ENCODE assay signal across 1 cellular context in the genomic region with DNA sequence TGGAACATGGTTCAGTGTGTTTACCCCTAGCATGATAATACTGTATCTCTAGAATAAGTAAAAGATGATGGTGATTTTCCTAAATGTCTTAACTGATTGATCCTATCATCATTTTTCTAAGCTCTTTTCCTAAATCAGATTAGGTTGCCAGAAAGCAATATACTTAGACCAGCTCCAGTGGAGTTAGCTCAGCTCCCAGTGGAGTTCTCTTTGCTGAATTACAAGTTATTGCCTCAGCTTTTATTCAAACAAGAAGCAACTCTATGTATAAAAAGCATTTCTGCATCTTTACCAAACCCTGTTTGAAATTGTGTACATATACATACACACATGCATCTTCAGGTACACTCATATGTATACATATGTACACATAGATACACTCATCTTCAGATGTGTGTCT.
TF ChIP-seq lines count a peak whose summit lies in the region.

No MANE protein-coding gene starts in this region.

TF ChIP-seq in K562, 482 proteins besides CTCF, POLR2A, EP300 and RAD21 (continued from another document):
- TF ChIP-seq ZNF79 (CRISPR knock-in tag; IDR thresholded peaks at IDR 0.05; ENCODE audit: low read depth) (no peak), ZNF766 (CRISPR knock-in tag; conservative IDR thresholded peaks at IDR 0.05) (0 out of 2 replicates have a peak, but pooled peaks have one; percentile 27), MCM2 (IDR thresholded peaks at IDR 0.05; ENCODE audit: low read depth) (no peak), GABPA (tag; conservative IDR thresholded peaks at IDR 0.05; ENCODE audit: low read depth) (no peak; the same call in 1 of the 2 replicates)
TF ChIP-seq in K562: peak in this region for 6.
